ENCODE assay signal across 15 cellular contexts in the genomic region with DNA sequence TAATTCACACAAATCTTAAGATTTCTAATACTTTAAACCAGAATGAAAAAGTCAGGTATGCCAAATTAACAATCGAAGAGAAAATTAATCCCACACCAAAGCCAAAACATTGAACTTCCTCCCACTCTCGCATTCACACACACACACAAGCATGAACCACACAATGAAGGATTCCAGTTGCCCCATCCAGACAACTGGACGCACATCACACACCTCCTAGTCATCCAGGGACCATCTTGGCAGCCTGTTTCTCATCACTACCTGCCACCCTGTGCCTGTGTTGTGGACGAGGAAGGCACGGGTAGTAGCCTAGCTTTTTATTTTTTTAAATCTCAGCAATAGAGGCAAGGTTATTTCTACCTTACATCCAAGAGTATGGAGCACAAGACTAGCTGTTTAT. TPM values are rescaled to one million over a fixed set of nuclear protein-coding genes. Genes with fewer than 3 reads are reported as not detected.
DNase-seq lines count a peak whose midpoint lies in the region; ATAC-seq and TF ChIP-seq lines count a peak whose summit lies in the region.
"Had no signal": no experiment of that assay in that cellular context is flagged by ENCODE, and none has a peak within 500 bp of the region (broad histone marks: within the 10 kb centered on the region; RNA-seq: fewer than 3 reads in every experiment).

No MANE protein-coding gene starts in this region.

- peak overlapping the region; percentile 75 for H3K9ac ChIP-seq in OCI-LY3 (ENCODE audit: low read length)
- H3K9ac ChIP-seq: parathyroid adenoma had no signal

- H3K4me1 ChIP-seq in OCI-LY3 (ENCODE audit: low read length) (peaks cover 96% of the 10 kb centered on the region), neutrophil (ENCODE audit: control insufficient read depth in 1 of 2, insufficient read depth in 1 of 2, low read depth in 1 of 2, low read length in 1 of 2) (peaks cover 95 to 100% of the 10 kb centered on the region in 2 experiments), lower lobe of right lung (peaks cover 88% of the 10 kb centered on the region)

- peaks cover 41% of the 10 kb centered on the region for H4K20me1 ChIP-seq in OCI-LY3 (ENCODE audit: insufficient read depth, low read length)

- H3K4me3 ChIP-seq in OCI-LY3 (ENCODE audit: low read length) (peak overlapping the region; percentile 69), neutrophil (ENCODE audit: low read depth in 1 of 2, low read length in 1 of 2) (peak overlapping the region; percentile 28 to 29), lower lobe of right lung (no peak overlapping the region)
- H3K4me3 ChIP-seq: testis had no signal

- H3K27ac Mint-ChIP-seq in activated CD8-positive, alpha-beta T cell treated with anti-CD3 and anti-CD28 coated beads for 36 hours = peak overlapping the region; percentile 82
- H3K27ac Mint-ChIP-seq in activated CD8-positive, alpha-beta T cell treated with anti-CD3 and anti-CD28 coated beads, Interleukin-2, amount 10 ng/mL, durations not matched to agents 7 days and 5 days = no peak overlapping the region
- H3K27ac Mint-ChIP-seq in dendritic cell treated with granulocyte-macrophage colony-stimulating factor and Interleukin-4, amounts not matched to agents 40 ng/mL and 50 ng/mL, for 4 days = peak overlapping the region; percentile 18

- peak overlapping the region; percentile 80 for H3K4me2 ChIP-seq in OCI-LY3 (ENCODE audit: low read length)

- DNase-seq in activated CD8-positive, alpha-beta T cell treated with anti-CD3 and anti-CD28 coated beads for 36 hours = no peak
- DNase-seq in activated CD8-positive, alpha-beta T cell treated with anti-CD3 and anti-CD28 coated beads, Interleukin-2, amount 10 ng/mL, durations not matched to agents 7 days and 5 days = no peak
- DNase-seq in activated effector memory CD4-positive, alpha-beta T cell treated with Interleukin-2 at 50 U/mL for 16 hours = no peak
- DNase-seq in lower lobe of right lung = no peak
- DNase-seq: activated CD4-positive, alpha-beta T cell treated with anti-CD3 and anti-CD28 coated beads, Interleukin-2, amount 50 U/mL, for 4 hours; DMS153; NCI-H1436; NCI-H446 treated with DMSO at 0.1 percent for 48 hours; T1000; testis had no signal

- peaks cover 97% of the 10 kb centered on the region for H3K79me2 ChIP-seq in OCI-LY3 (ENCODE audit: low read length)

- POLR2A ChIA-PET in activated CD8-positive, alpha-beta T cell treated with anti-CD3 and anti-CD28 coated beads for 36 hours (lab: Charles Lee) = interaction anchor here (0.6 to 1.2 kb wide), 3 partner anchors 9 to 103 kb away, joined by 4 to 5 read pairs (median 4); no protein-coding TSS in a partner anchor
- POLR2A ChIA-PET in activated CD8-positive, alpha-beta T cell treated with anti-CD3 and anti-CD28 coated beads, Interleukin-2, amount 10 ng/mL, durations not matched to agents 7 days and 5 days (lab: Charles Lee) = no interaction called here

- H3K4me1 Mint-ChIP-seq in activated CD8-positive, alpha-beta T cell treated with anti-CD3 and anti-CD28 coated beads for 36 hours (ENCODE audit: low read depth) = peaks cover 74% of the 10 kb centered on the region
- peaks cover 46% of the 10 kb centered on the region for H3K4me1 Mint-ChIP-seq in activated CD8-positive, alpha-beta T cell treated with anti-CD3 and anti-CD28 coated beads, Interleukin-2, amount 10 ng/mL, durations not matched to agents 7 days and 5 days (ENCODE audit: low read depth)
- H3K4me1 Mint-ChIP-seq in dendritic cell treated with granulocyte-macrophage colony-stimulating factor and Interleukin-4, amounts not matched to agents 40 ng/mL and 50 ng/mL, for 4 days (ENCODE audit: low read depth) = peaks cover 67% of the 10 kb centered on the region

- H3K9me3 ChIP-seq in OCI-LY3 (ENCODE audit: insufficient read depth, low read length) = no peaks in the 10 kb centered on the region
- no peaks in the 10 kb centered on the region for H3K9me3 ChIP-seq in neutrophil
- no peaks in the 10 kb centered on the region for H3K9me3 ChIP-seq in lower lobe of right lung
- H3K9me3 ChIP-seq: testis had no signal

- peak overlapping the region; percentile 47 for H3K4me3 Mint-ChIP-seq in activated CD8-positive, alpha-beta T cell treated with anti-CD3 and anti-CD28 coated beads for 36 hours
- no peak overlapping the region for H3K4me3 Mint-ChIP-seq in activated CD8-positive, alpha-beta T cell treated with anti-CD3 and anti-CD28 coated beads, Interleukin-2, amount 10 ng/mL, durations not matched to agents 7 days and 5 days
- no peak overlapping the region for H3K4me3 Mint-ChIP-seq in dendritic cell treated with granulocyte-macrophage colony-stimulating factor and Interleukin-4, amounts not matched to agents 40 ng/mL and 50 ng/mL, for 4 days

- intact Hi-C loops in activated CD8-positive, alpha-beta T cell treated with anti-CD3 and anti-CD28 coated beads for 36 hours (cut with micrococcal nuclease) = no loop called here
- intact Hi-C loops in dendritic cell treated with granulocyte-macrophage colony-stimulating factor and Interleukin-4, amounts not matched to agents 40 ng/mL and 50 ng/mL, for 4 days (cut with micrococcal nuclease) = no loop called here
- intact Hi-C loops in lower lobe of right lung (cut with DNase I) = no loop called here

- no peaks in the 10 kb centered on the region for H3K9me3 Mint-ChIP-seq in activated CD8-positive, alpha-beta T cell treated with anti-CD3 and anti-CD28 coated beads for 36 hours
- H3K9me3 Mint-ChIP-seq in activated CD8-positive, alpha-beta T cell treated with anti-CD3 and anti-CD28 coated beads, Interleukin-2, amount 10 ng/mL, durations not matched to agents 7 days and 5 days (ENCODE audit: insufficient read depth) = no peaks in the 10 kb centered on the region
- no peaks in the 10 kb centered on the region for H3K9me3 Mint-ChIP-seq in dendritic cell treated with granulocyte-macrophage colony-stimulating factor and Interleukin-4, amounts not matched to agents 40 ng/mL and 50 ng/mL, for 4 days

- no peaks in the 10 kb centered on the region for H3K27me3 Mint-ChIP-seq in activated CD8-positive, alpha-beta T cell treated with anti-CD3 and anti-CD28 coated beads for 36 hours
- no peaks in the 10 kb centered on the region for H3K27me3 Mint-ChIP-seq in activated CD8-positive, alpha-beta T cell treated with anti-CD3 and anti-CD28 coated beads, Interleukin-2, amount 10 ng/mL, durations not matched to agents 7 days and 5 days (ENCODE audit: low read depth)
- H3K27me3 Mint-ChIP-seq in dendritic cell treated with granulocyte-macrophage colony-stimulating factor and Interleukin-4, amounts not matched to agents 40 ng/mL and 50 ng/mL, for 4 days = no peaks in the 10 kb centered on the region

- no peak overlapping the region for H2AFZ ChIP-seq in OCI-LY3 (ENCODE audit: low read depth, low read length)
- H2AFZ ChIP-seq: parathyroid adenoma had no signal

- H3K36me3 ChIP-seq in OCI-LY3 (replicated peaks; ENCODE audit: low read depth, low read length) = peaks cover 16% of the 10 kb centered on the region
- no peaks in the 10 kb centered on the region for H3K36me3 ChIP-seq in neutrophil
- H3K36me3 ChIP-seq in lower lobe of right lung = no peaks in the 10 kb centered on the region

- no peak for TF ChIP-seq CTCF in activated CD8-positive, alpha-beta T cell treated with anti-CD3 and anti-CD28 coated beads for 36 hours (IDR thresholded peaks at IDR 0.05)
- TF ChIP-seq CTCF in OCI-LY3 (IDR thresholded peaks at IDR 0.05; ENCODE audit: low read depth, low read length) = no peak
- TF ChIP-seq CTCF in neutrophil (IDR thresholded peaks at IDR 0.05) = no peak
- no peak for TF ChIP-seq CTCF in lower lobe of right lung (IDR thresholded peaks at IDR 0.05)

- peaks cover 6% of the 10 kb centered on the region for H3K36me3 Mint-ChIP-seq in activated CD8-positive, alpha-beta T cell treated with anti-CD3 and anti-CD28 coated beads for 36 hours (ENCODE audit: low read depth)
- H3K36me3 Mint-ChIP-seq in activated CD8-positive, alpha-beta T cell treated with anti-CD3 and anti-CD28 coated beads, Interleukin-2, amount 10 ng/mL, durations not matched to agents 7 days and 5 days (ENCODE audit: low read depth) = peaks cover 4% of the 10 kb centered on the region
- no peaks in the 10 kb centered on the region for H3K36me3 Mint-ChIP-seq in dendritic cell treated with granulocyte-macrophage colony-stimulating factor and Interleukin-4, amounts not matched to agents 40 ng/mL and 50 ng/mL, for 4 days (ENCODE audit: low read depth)

- no peaks in the 10 kb centered on the region for H3K27me3 ChIP-seq in OCI-LY3 (ENCODE audit: low read depth, low read length)
- no peaks in the 10 kb centered on the region for H3K27me3 ChIP-seq in neutrophil
- no peaks in the 10 kb centered on the region for H3K27me3 ChIP-seq in lower lobe of right lung (ENCODE audit: low read depth)
- H3K27me3 ChIP-seq: testis had no signal

- ATAC-seq in activated CD8-positive, alpha-beta T cell treated with anti-CD3 and anti-CD28 coated beads for 36 hours = no peak
- no peak for ATAC-seq in activated CD8-positive, alpha-beta T cell treated with anti-CD3 and anti-CD28 coated beads, Interleukin-2, amount 10 ng/mL, durations not matched to agents 7 days and 5 days
- ATAC-seq in HG03457 (IDR thresholded peaks at IDR 0.05; ENCODE audit: unreplicated experiment) = no peak
- ATAC-seq in lower lobe of right lung = no peak

- H3K27ac ChIP-seq in OCI-LY3 (ENCODE audit: low read length) (peak overlapping the region; percentile 91), neutrophil (peak overlapping the region; percentile 96), lower lobe of right lung (no peak overlapping the region)
- H3K27ac ChIP-seq: parathyroid adenoma had no signal

- CTCF ChIA-PET in activated CD8-positive, alpha-beta T cell treated with anti-CD3 and anti-CD28 coated beads for 36 hours (lab: Charles Lee) = interaction anchor here (0.7 to 1.4 kb wide), 6 partner anchors 11 to 156 kb away, joined by 3 to 4 read pairs (median 3); no protein-coding TSS in a partner anchor
- CTCF ChIA-PET in activated CD8-positive, alpha-beta T cell treated with anti-CD3 and anti-CD28 coated beads, Interleukin-2, amount 10 ng/mL, durations not matched to agents 7 days and 5 days (lab: Charles Lee) = interaction anchor here (0.6 to 1.4 kb wide), 3 partner anchors 12 to 148 kb away, joined by 3 to 4 read pairs (median 3); no protein-coding TSS in a partner anchor

RNA-seq across cellular contexts. Expression of a gene that starts 15.2 kb away (rescaled TPM):
- total RNA-seq in activated CD8-positive, alpha-beta T cell treated with anti-CD3 and anti-CD28 coated beads for 36 hours = 10 to 100 TPM; 16.5 to 16.8 TPM
- 10 to 100 TPM; 13.3 to 13.4 TPM for total RNA-seq in activated CD8-positive, alpha-beta T cell treated with anti-CD3 and anti-CD28 coated beads, Interleukin-2, amount 10 ng/mL, durations not matched to agents 7 days and 5 days
- 39.5 TPM for total RNA-seq in lower lobe of right lung
